12 cellular contexts compared by ENCODE assay signal in genomic region chr1:160640359-160641123, GRCh38. TPM values are rescaled to one million over a fixed set of nuclear protein-coding genes. Genes with fewer than 3 reads are reported as not detected.
DNase-seq lines count a peak whose midpoint lies in the region; ATAC-seq and FAIRE-seq lines count a peak whose summit lies in the region.
"Had no signal": no experiment of that assay in that cellular context is flagged by ENCODE, and none has a peak within 500 bp of the region (broad histone marks: within the 10 kb centered on the region; RNA-seq: fewer than 3 reads in every experiment).

No MANE protein-coding gene starts in this region.

- H3K4me3 Mint-ChIP-seq in activated CD8-positive, alpha-beta T cell treated with anti-CD3 and anti-CD28 coated beads, Interleukin-2, amount 10 ng/mL, durations not matched to agents 7 days and 5 days, result peak overlapping the region; percentile 51
- peak overlapping the region in 9 of 10 donors; percentile 1 to 94 (median 67) for H3K4me3 Mint-ChIP-seq in naive thymus-derived CD8-positive, alpha-beta T cell

- peak overlapping the region; percentile 92 for H3K27ac Mint-ChIP-seq in activated CD8-positive, alpha-beta T cell treated with anti-CD3 and anti-CD28 coated beads, Interleukin-2, amount 10 ng/mL, durations not matched to agents 7 days and 5 days
- peak overlapping the region; percentile 63 to 95 (median 88) for H3K27ac Mint-ChIP-seq in naive thymus-derived CD8-positive, alpha-beta T cell

- peak; percentile 59 for ATAC-seq in activated CD8-positive, alpha-beta T cell treated with anti-CD3 and anti-CD28 coated beads, Interleukin-2, amount 10 ng/mL, durations not matched to agents 7 days and 5 days
- peak in 1 of 2 donors; percentile 34 for ATAC-seq in naive thymus-derived CD8-positive, alpha-beta T cell
- ATAC-seq: HepG2 had no signal

- peaks cover 87% of the 10 kb centered on the region for H3K36me3 Mint-ChIP-seq in activated CD8-positive, alpha-beta T cell treated with anti-CD3 and anti-CD28 coated beads, Interleukin-2, amount 10 ng/mL, durations not matched to agents 7 days and 5 days (ENCODE audit: low read depth)
- H3K36me3 Mint-ChIP-seq in naive thymus-derived CD8-positive, alpha-beta T cell, result peaks cover 0 to 15% (median 6%) of the 10 kb centered on the region in 3 donors

- CTCF ChIA-PET in activated CD8-positive, alpha-beta T cell treated with anti-CD3 and anti-CD28 coated beads, Interleukin-2, amount 10 ng/mL, durations not matched to agents 7 days and 5 days (lab: Charles Lee), result interaction anchor here (0.6 to 2.3 kb wide), 18 partner anchors 10 to 311 kb away, joined by 3 to 28 read pairs (median 5); no protein-coding TSS in a partner anchor

- peak; percentile 34 for DNase-seq in SKM-1 treated with dmso at 0.1 percent for 144 hours (lab: John Stamatoyannopoulos, UW; ENCODE audit: unreplicated experiment)
- DNase-seq in SKM-1 (lab: John Stamatoyannopoulos, UW; ENCODE audit: unreplicated experiment), result no peak
- no peak for DNase-seq in GM19239 (ENCODE audit: insufficient read length, low spot score)
- DNase-seq in activated CD8-positive, alpha-beta T cell treated with anti-CD3 and anti-CD28 coated beads, Interleukin-2, amount 10 ng/mL, durations not matched to agents 7 days and 5 days, result no peak
- no peak for DNase-seq in naive thymus-derived CD8-positive, alpha-beta T cell
- no peak for DNase-seq in hepatic stellate cell (ENCODE audit: low spot score)
- DNase-seq in midbrain (lab: John Stamatoyannopoulos, UW), result no peak
- DNase-seq in DMS79 (lab: John Stamatoyannopoulos, UW), result no peak
- DNase-seq: NCI-H2029 treated with DMSO at 0.1 percent for 48 hours, tibial artery had no signal

- FAIRE-seq in GM19239 (lab: Jason Lieb, UNC), result peak; percentile 92
- FAIRE-seq: A204.1, HepG2 had no signal

- POLR2A ChIA-PET in activated CD8-positive, alpha-beta T cell treated with anti-CD3 and anti-CD28 coated beads, Interleukin-2, amount 10 ng/mL, durations not matched to agents 7 days and 5 days (lab: Charles Lee), result interaction anchor here (0.9 to 2.5 kb wide), 7 partner anchors 11 to 69 kb away, joined by 3 to 51 read pairs (median 4); no protein-coding TSS in a partner anchor
- POLR2A ChIA-PET in naive thymus-derived CD8-positive, alpha-beta T cell (lab: Charles Lee), result interaction anchor here (0.6 to 2.2 kb wide), 7 partner anchors 11 to 70 kb away, joined by 3 to 8 read pairs (median 4); no protein-coding TSS in a partner anchor

- H3K27me3 Mint-ChIP-seq in activated CD8-positive, alpha-beta T cell treated with anti-CD3 and anti-CD28 coated beads, Interleukin-2, amount 10 ng/mL, durations not matched to agents 7 days and 5 days (ENCODE audit: low read depth), result no peaks in the 10 kb centered on the region
- H3K27me3 Mint-ChIP-seq in naive thymus-derived CD8-positive, alpha-beta T cell, result no peaks in the 10 kb centered on the region

- peaks cover 88% of the 10 kb centered on the region for H3K4me1 Mint-ChIP-seq in activated CD8-positive, alpha-beta T cell treated with anti-CD3 and anti-CD28 coated beads, Interleukin-2, amount 10 ng/mL, durations not matched to agents 7 days and 5 days (ENCODE audit: low read depth)
- peaks cover 41 to 98% (median 88%) of the 10 kb centered on the region in 4 donors for H3K4me1 Mint-ChIP-seq in naive thymus-derived CD8-positive, alpha-beta T cell

- H3K9me3 Mint-ChIP-seq in activated CD8-positive, alpha-beta T cell treated with anti-CD3 and anti-CD28 coated beads, Interleukin-2, amount 10 ng/mL, durations not matched to agents 7 days and 5 days (ENCODE audit: insufficient read depth), result no peaks in the 10 kb centered on the region
- H3K9me3 Mint-ChIP-seq in naive thymus-derived CD8-positive, alpha-beta T cell, result no peaks in the 10 kb centered on the region

RNA-seq across cellular contexts. Expression of gene SLAMF1, which starts 6.3 kb away (rescaled TPM):
- 10 to 100 TPM; 48.5 to 50.1 TPM for total RNA-seq in activated CD8-positive, alpha-beta T cell treated with anti-CD3 and anti-CD28 coated beads, Interleukin-2, amount 10 ng/mL, durations not matched to agents 7 days and 5 days
- total RNA-seq in naive thymus-derived CD8-positive, alpha-beta T cell, result 10 to 100 TPM in 1 of 2 experiments, 1 to 10 TPM in 1; 9.8 to 11.1 TPM
- 1 to 10 TPM; 1.7 to 3.9 (median 3.7) TPM for polyA plus RNA-seq in naive thymus-derived CD8-positive, alpha-beta T cell
- total RNA-seq: HepG2 had no signal
- polyA plus RNA-seq: HepG2 had no signal

Comparison
In these comparisons a context has a peak if more than half of its experiments do, and no peak if none do; other contexts are left out.
1. RNA of gene SLAMF1, which starts 6.3 kb away (total RNA-seq): 48.5 to 50.1 TPM in activated CD8-positive, alpha-beta T cell treated with anti-CD3 and anti-CD28 coated beads, Interleukin-2, amount 10 ng/mL, durations not matched to agents 7 days and 5 days; 9.8 to 11.1 TPM in naive thymus-derived CD8-positive, alpha-beta T cell; every median in the first group is over 4 times any median in the second.